Comparison of ENCODE assay signal across 8 cellular contexts in genomic region chr2:55049794-55050132, GRCh38. TPM values are rescaled to one million over a fixed set of nuclear protein-coding genes. Genes with fewer than 3 reads are reported as not detected.
DNase-seq lines count a peak whose midpoint lies in the region; ATAC-seq and TF ChIP-seq lines count a peak whose summit lies in the region.

No MANE protein-coding gene starts in this region.

- H2AFZ ChIP-seq in ACC112 (ENCODE audit: low read length, unreplicated experiment) (no peak overlapping the region), hepatocyte (peak overlapping the region; percentile 27)

- H3K4me3 ChIP-seq in ACC112 (ENCODE audit: low read depth, low read length): peak overlapping the region; percentile 91
- H3K4me3 ChIP-seq in hepatocyte: peak overlapping the region; percentile 87

- intact Hi-C loops in activated CD4-positive, alpha-beta memory T cell treated with anti-CD3 and anti-CD28 coated beads for 36 hours (cut with micrococcal nuclease): loop anchor here (1.0 to 10.0 kb wide), 18 partner anchors 24 to 1077 kb away; partner anchors contain the start of genes ACYP2, CFAP36, CLHC1 and EML6

- no peak for DNase-seq in activated CD4-positive, alpha-beta memory T cell treated with anti-CD3 and anti-CD28 coated beads for 36 hours
- no peak for DNase-seq in hepatocyte (ENCODE audit: low spot score)

- peak overlapping the region; percentile 98 for H3K27ac Mint-ChIP-seq in activated CD4-positive, alpha-beta memory T cell treated with anti-CD3 and anti-CD28 coated beads for 36 hours
- H3K27ac Mint-ChIP-seq in stimulated activated memory B cell treated with anti-CD40 and anti-IgM and Interleukin-4, amounts not matched to agents 10 μg/mL and 1 μg/mL and 100 μg/mL, for 72 hours: peak overlapping the region; percentile 92

- H3K79me2 ChIP-seq in ACC112 (ENCODE audit: control insufficient read depth, insufficient read depth, low read length, unreplicated experiment) (peaks cover 66% of the 10 kb centered on the region), hepatocyte (peaks cover 68% of the 10 kb centered on the region)

- CTCF ChIA-PET in activated CD4-positive, alpha-beta memory T cell treated with anti-CD3 and anti-CD28 coated beads for 36 hours (lab: Charles Lee): interaction anchor here (0.8 to 4.4 kb wide), 10 partner anchors 9 to 525 kb away, joined by 3 to 24 read pairs (median 7); no protein-coding TSS in a partner anchor

- H3K4me3 Mint-ChIP-seq in activated CD4-positive, alpha-beta memory T cell treated with anti-CD3 and anti-CD28 coated beads for 36 hours: peak overlapping the region; percentile 96
- H3K4me3 Mint-ChIP-seq in stimulated activated memory B cell treated with anti-CD40 and anti-IgM and Interleukin-4, amounts not matched to agents 10 μg/mL and 1 μg/mL and 100 μg/mL, for 72 hours: peak overlapping the region; percentile 96

- H3K9me2 ChIP-seq in hepatocyte (replicated peaks; ENCODE audit: insufficient read depth): no peaks in the 10 kb centered on the region

- H3K9me3 Mint-ChIP-seq in activated CD4-positive, alpha-beta memory T cell treated with anti-CD3 and anti-CD28 coated beads for 36 hours: no peaks in the 10 kb centered on the region
- no peaks in the 10 kb centered on the region for H3K9me3 Mint-ChIP-seq in stimulated activated memory B cell treated with anti-CD40 and anti-IgM and Interleukin-4, amounts not matched to agents 10 μg/mL and 1 μg/mL and 100 μg/mL, for 72 hours

- TF ChIP-seq POLR2A in GM18505 (IDR thresholded peaks at IDR 0.05; ENCODE audit: borderline replicate concordance, extremely low read depth, insufficient read depth, insufficient read length): no peak

- peaks cover 59% of the 10 kb centered on the region for H3K4me1 Mint-ChIP-seq in activated CD4-positive, alpha-beta memory T cell treated with anti-CD3 and anti-CD28 coated beads for 36 hours (ENCODE audit: low read depth)
- peaks cover 70% of the 10 kb centered on the region for H3K4me1 Mint-ChIP-seq in stimulated activated memory B cell treated with anti-CD40 and anti-IgM and Interleukin-4, amounts not matched to agents 10 μg/mL and 1 μg/mL and 100 μg/mL, for 72 hours

- H3K36me3 ChIP-seq in ACC112 (ENCODE audit: insufficient read depth, low read length) (0 out of 2 replicates have a peak, but pooled peaks cover 3% of the 10 kb centered on the region), hepatocyte (replicated peaks; ENCODE audit: insufficient read depth, low read depth) (no peaks in the 10 kb centered on the region)

- peaks cover 39% of the 10 kb centered on the region for H4K20me1 ChIP-seq in hepatocyte (ENCODE audit: insufficient read depth, poor library complexity, severe bottlenecking)

- H3K4me2 ChIP-seq in hepatocyte: peak overlapping the region; percentile 78

- H3K4me1 ChIP-seq in ACC112 (ENCODE audit: control insufficient read depth, insufficient read depth, low read length, unreplicated experiment) (peaks cover 25% of the 10 kb centered on the region), hepatocyte (ENCODE audit: insufficient read depth) (peaks cover 40% of the 10 kb centered on the region)

- peak; percentile 1 for ATAC-seq in GM21717 (IDR thresholded peaks at IDR 0.05; ENCODE audit: unreplicated experiment)
- ATAC-seq in stimulated activated memory B cell treated with anti-CD40 and anti-IgM and Interleukin-4, amounts not matched to agents 10 μg/mL and 1 μg/mL and 100 μg/mL, for 72 hours: no peak
- ATAC-seq in HG02885 (IDR thresholded peaks at IDR 0.05; ENCODE audit: poor library complexity, unreplicated experiment): no peak
- ATAC-seq in GM18505 (IDR thresholded peaks at IDR 0.05; ENCODE audit: unreplicated experiment): no peak
- ATAC-seq in HG02610 (IDR thresholded peaks at IDR 0.05; ENCODE audit: unreplicated experiment): no peak

- 0% methylated on average over 1 of the region's 45 CpGs for WGBS in hepatocyte (ENCODE audit: low lambda C conversion rate, missing lambda C conversion rate)

- no peaks in the 10 kb centered on the region for H3K9me3 ChIP-seq in hepatocyte (ENCODE audit: low read depth)

- H3K36me3 Mint-ChIP-seq in activated CD4-positive, alpha-beta memory T cell treated with anti-CD3 and anti-CD28 coated beads for 36 hours: peaks cover 9% of the 10 kb centered on the region
- peaks cover 12% of the 10 kb centered on the region for H3K36me3 Mint-ChIP-seq in stimulated activated memory B cell treated with anti-CD40 and anti-IgM and Interleukin-4, amounts not matched to agents 10 μg/mL and 1 μg/mL and 100 μg/mL, for 72 hours

- no peaks in the 10 kb centered on the region for H3K27me3 Mint-ChIP-seq in activated CD4-positive, alpha-beta memory T cell treated with anti-CD3 and anti-CD28 coated beads for 36 hours
- H3K27me3 Mint-ChIP-seq in stimulated activated memory B cell treated with anti-CD40 and anti-IgM and Interleukin-4, amounts not matched to agents 10 μg/mL and 1 μg/mL and 100 μg/mL, for 72 hours: no peaks in the 10 kb centered on the region

- POLR2A ChIA-PET in activated CD4-positive, alpha-beta memory T cell treated with anti-CD3 and anti-CD28 coated beads for 36 hours (lab: Charles Lee): interaction anchor here (0.9 to 2.4 kb wide), 5 partner anchors 24 to 183 kb away, joined by 5 to 15 read pairs (median 7); partner anchors contain the start of genes CLHC1 and RPS27A

- H3K27me3 ChIP-seq in ACC112 (ENCODE audit: insufficient read depth, low read length) (no peaks in the 10 kb centered on the region), hepatocyte (no peaks in the 10 kb centered on the region)

- no peak for TF ChIP-seq CTCF in hepatocyte (IDR thresholded peaks at IDR 0.05; ENCODE audit: poor library complexity)

- peak overlapping the region; percentile 99 for H3K27ac ChIP-seq in ACC112 (ENCODE audit: low read depth, low read length)
- peak overlapping the region; percentile 96 for H3K27ac ChIP-seq in hepatocyte

RNA-seq across cellular contexts. Expression of gene RTN4, which starts 0.5 kb away (rescaled TPM):
- 10 to 100 TPM; 96.7 to 97.5 TPM for total RNA-seq in activated CD4-positive, alpha-beta memory T cell treated with anti-CD3 and anti-CD28 coated beads for 36 hours
- total RNA-seq in hepatocyte: 243 and 284 TPM in 2 replicates
- polyA plus RNA-seq in hepatocyte: 437 and 455 TPM in 2 replicates
